Comparison of ENCODE assay signal across 23 cellular contexts in genomic region chr4:3517731-3518510, GRCh38. TPM values are rescaled to one million over a fixed set of nuclear protein-coding genes. Genes with fewer than 3 reads are reported as not detected.
"Had no signal": no experiment of that assay in that cellular context is flagged by ENCODE, and none has a peak within 500 bp of the region (broad histone marks: within the 10 kb centered on the region; RNA-seq: fewer than 3 reads in every experiment).

No MANE protein-coding gene starts in this region.

- H3K4me1 ChIP-seq: body of pancreas, foreskin keratinocyte, suprapubic skin, transverse colon, vagina had no signal

- H3K27me3 ChIP-seq: body of pancreas, foreskin keratinocyte, suprapubic skin, transverse colon, vagina had no signal

- FAIRE-seq: colon, keratinocyte, small intestine had no signal

- ATAC-seq: activated CD8-positive, alpha-beta T cell treated with anti-CD3 and anti-CD28 coated beads, Interleukin-2, amount 10 ng/mL, durations not matched to agents 7 days and 5 days; activated T-cell treated with anti-CD3 and anti-CD28 coated beads, Interleukin-2, amount 50 U/mL, for 72 hours; body of pancreas; foreskin keratinocyte; stimulated activated naive CD8-positive, alpha-beta T cell treated with anti-CD3 and anti-CD28 coated beads, Interleukin-15, amount 100 ng/mL, for 72 hours had no signal

- H3K9me3 ChIP-seq: body of pancreas, suprapubic skin, transverse colon, vagina had no signal

- H3K4me3 ChIP-seq: body of pancreas, suprapubic skin, transverse colon, vagina had no signal

- H3K27ac ChIP-seq: body of pancreas, foreskin keratinocyte, suprapubic skin, transverse colon, vagina had no signal

- DNase-seq: activated CD4-positive, alpha-beta T cell treated with anti-CD3 and anti-CD28 coated beads, Interleukin-2, amount 10 ng/mL, durations not matched to agents 7 days and 5 days; activated CD8-positive, alpha-beta memory T cell treated with anti-CD3 and anti-CD28 coated beads, Interleukin-2, amount 50 U/mL, for 48 hours; activated CD8-positive, alpha-beta T cell treated with anti-CD3 and anti-CD28 coated beads, Interleukin-2, amount 10 ng/mL, durations not matched to agents 7 days and 5 days; activated effector memory CD4-positive, alpha-beta T cell treated with anti-CD3 and anti-CD28 coated beads, Interleukin-2, amount 50 U/mL, for 16 hours; amygdala; endodermal cell; foreskin keratinocyte; hypothalamus; mesendoderm; small intestine; stimulated activated CD4-positive, alpha-beta T cell treated with anti-CD3 and anti-CD28 coated beads, Interleukin-4, amount 100 ng/mL, for 1 hour; stimulated activated naive CD8-positive, alpha-beta T cell treated with anti-CD3 and anti-CD28 coated beads, Interleukin-15, amount 100 ng/mL, for 72 hours; T1000 had no signal

RNA-seq across cellular contexts. Expression of gene DOK7, which starts 54.8 kb away (rescaled TPM):
- total RNA-seq: activated CD4-positive, alpha-beta T cell treated with anti-CD3 and anti-CD28 coated beads, Interleukin-2, amount 10 ng/mL, durations not matched to agents 7 days and 5 days; activated CD8-positive, alpha-beta T cell treated with anti-CD3 and anti-CD28 coated beads, Interleukin-2, amount 10 ng/mL, durations not matched to agents 7 days and 5 days; activated T-cell treated with anti-CD3 and anti-CD28 coated beads, Interleukin-2, amount 50 U/mL, for 72 hours; naive thymus-derived CD8-positive, alpha-beta T cell; T-helper 1 cell treated with Interleukin-12 subunit alpha and Interleukin-12 subunit beta and Interleukin-4 antibody, amounts not matched to agents 30 ng/mL and 1 ng/mL, for 36 hours had no signal
- polyA plus RNA-seq: fibroblast of lung had no signal
